Comparison of ENCODE assay signal across 8 cellular contexts in genomic region chr19:34712606-34713261, GRCh38. TPM values are rescaled to one million over a fixed set of nuclear protein-coding genes. Genes with fewer than 3 reads are reported as not detected.
DNase-seq lines count a peak whose midpoint lies in the region; ATAC-seq and TF ChIP-seq lines count a peak whose summit lies in the region.

No MANE protein-coding gene starts in this region.

- 0 out of 3 replicates have a peak, but pooled peaks cover 0 to 5% of the 10 kb centered on the region in 2 experiments for H3K36me3 ChIP-seq in HEK293 (ENCODE audit: control insufficient read depth in 2 of 2, insufficient read depth in 1 of 2, low read length in 2 of 2)
- no peaks in the 10 kb centered on the region for H3K36me3 ChIP-seq in stomach

- POLR2A ChIA-PET in HEK293 (lab: Yijun Ruan, JAX), result interaction anchor here (1.3 kb wide), 1 partner anchor 35 kb away, joined by 4 read pairs; the partner anchor contains the start of gene ZNF302
- POLR2A ChIA-PET in activated CD4-positive, alpha-beta T cell treated with anti-CD3 and anti-CD28 coated beads for 36 hours (lab: Charles Lee), result interaction anchor here (0.6 to 0.7 kb wide), 3 partner anchors 112 to 1234 kb away, joined by 3 to 5 read pairs (median 3); no protein-coding TSS in a partner anchor

- peak; percentile 78 for TF ChIP-seq CTCF in CD14-positive monocyte (IDR thresholded peaks at IDR 0.05)
- TF ChIP-seq CTCF in HEK293 (tag by site-specific recombination; IDR thresholded peaks at IDR 0.05), result peak; percentile 91
- peak; percentile 99 for TF ChIP-seq CTCF in endothelial cell (IDR thresholded peaks at IDR 0.05; ENCODE audit: unreplicated experiment)
- peak in 5 of 7 experiments; percentile 56 to 90 (median 80) for TF ChIP-seq CTCF in stomach (IDR thresholded peaks at IDR 0.05)

- intact Hi-C loops in CD14-positive monocyte (cut with micrococcal nuclease), result loop anchor here (1.0 to 5.0 kb wide), 3 partner anchors 73 to 210 kb away; no protein-coding TSS in a partner anchor
- intact Hi-C loops in activated CD4-positive, alpha-beta T cell treated with anti-CD3 and anti-CD28 coated beads for 36 hours (cut with DNase I, micrococcal nuclease), result loop anchor here (1.0 to 5.0 kb wide), 6 partner anchors 73 to 934 kb away; partner anchors contain the start of gene PDCD2L (in 1 of the 2)
- intact Hi-C loops in stomach (cut with DNase I; ENCODE audit: low total_unique reads), result loop anchor here (2.0 kb wide), 1 partner anchor 74 kb away; no protein-coding TSS in a partner anchor

- 20 to 24% (median 23%) methylated on average over 9 of the region's 9 CpGs for WGBS in stomach, 5 donors

- H3K9me3 ChIP-seq in HEK293 (ENCODE audit: control insufficient read depth, insufficient read depth, low read depth, low read length) (peaks cover 37% of the 10 kb centered on the region), stomach (peaks cover 0 to 19% (median 11%) of the 10 kb centered on the region in 4 donors)

- no peak for TF ChIP-seq POLR2A in stomach (IDR thresholded peaks at IDR 0.05)

- no peak overlapping the region for H3K4me3 Mint-ChIP-seq in CD14-positive monocyte
- no peak overlapping the region for H3K4me3 Mint-ChIP-seq in activated CD4-positive, alpha-beta T cell treated with anti-CD3 and anti-CD28 coated beads for 36 hours
- no peak overlapping the region for H3K4me3 Mint-ChIP-seq in endothelial cell (ENCODE audit: unreplicated experiment)

- H3K27ac ChIP-seq in HEK293 (ENCODE audit: extremely low read depth, low read depth, low read length) (no peak overlapping the region), stomach (no peak overlapping the region)

- peaks cover 0 to 11% (median 3%) of the 10 kb centered on the region in 3 donors for H3K27me3 Mint-ChIP-seq in CD14-positive monocyte (ENCODE audit: low read depth in 3 of 3)
- H3K27me3 Mint-ChIP-seq in activated CD4-positive, alpha-beta T cell treated with anti-CD3 and anti-CD28 coated beads for 36 hours, result peaks cover 24% of the 10 kb centered on the region
- peaks cover 2% of the 10 kb centered on the region for H3K27me3 Mint-ChIP-seq in endothelial cell (ENCODE audit: unreplicated experiment)

- DNase-seq in CD14-positive monocyte (ENCODE audit: low spot score) (no peak), NCI-H460 (ENCODE audit: extremely low read depth, low read depth) (peak; percentile 66), endothelial cell (ENCODE audit: low spot score) (peak; percentile 59), middle frontal gyrus (ENCODE audit: extremely low spot score, low spot score) (peak; percentile 40), stomach (peak; percentile 52)
- DNase-seq in activated CD4-positive, alpha-beta T cell treated with anti-CD3 and anti-CD28 coated beads for 36 hours, result peak; percentile 64

- no peak overlapping the region for H3K4me3 ChIP-seq in HEK293 (ENCODE audit: low read depth, low read length)
- H3K4me3 ChIP-seq in stomach, result no peak overlapping the region

- H3K9me3 Mint-ChIP-seq in CD14-positive monocyte (peaks cover 24 to 49% (median 32%) of the 10 kb centered on the region in 7 donors), endothelial cell (ENCODE audit: unreplicated experiment) (peaks cover 8% of the 10 kb centered on the region)
- peaks cover 19% of the 10 kb centered on the region for H3K9me3 Mint-ChIP-seq in activated CD4-positive, alpha-beta T cell treated with anti-CD3 and anti-CD28 coated beads for 36 hours (ENCODE audit: low read depth)

- no peaks in the 10 kb centered on the region for H3K4me1 ChIP-seq in HEK293 (ENCODE audit: control insufficient read depth, insufficient read depth, low read length)
- H3K4me1 ChIP-seq in stomach, result no peaks in the 10 kb centered on the region

- H3K4me1 Mint-ChIP-seq in CD14-positive monocyte, result no peaks in the 10 kb centered on the region
- H3K4me1 Mint-ChIP-seq in activated CD4-positive, alpha-beta T cell treated with anti-CD3 and anti-CD28 coated beads for 36 hours, result no peaks in the 10 kb centered on the region
- H3K4me1 Mint-ChIP-seq in endothelial cell (ENCODE audit: unreplicated experiment), result no peaks in the 10 kb centered on the region

- no peaks in the 10 kb centered on the region for H3K36me3 Mint-ChIP-seq in CD14-positive monocyte
- H3K36me3 Mint-ChIP-seq in activated CD4-positive, alpha-beta T cell treated with anti-CD3 and anti-CD28 coated beads for 36 hours (ENCODE audit: low read depth), result peaks cover 8% of the 10 kb centered on the region
- H3K36me3 Mint-ChIP-seq in endothelial cell (ENCODE audit: low read depth, unreplicated experiment), result peaks cover 6% of the 10 kb centered on the region

- no peak for TF ChIP-seq EP300 in stomach (IDR thresholded peaks at IDR 0.05)

- H3K27ac Mint-ChIP-seq in CD14-positive monocyte (no peak overlapping the region), endothelial cell (ENCODE audit: unreplicated experiment) (no peak overlapping the region)
- H3K27ac Mint-ChIP-seq in activated CD4-positive, alpha-beta T cell treated with anti-CD3 and anti-CD28 coated beads for 36 hours, result no peak overlapping the region

- peaks cover 0 to 7% (median 0%) of the 10 kb centered on the region in 3 donors for H3K27me3 ChIP-seq in stomach

- CTCF ChIA-PET in HEK293 (lab: Yijun Ruan, JAX), result interaction anchor here (0.5 to 6.9 kb wide), 60 partner anchors 9 to 1297 kb away, joined by 3 to 163 read pairs (median 4); partner anchors contain the start of genes ZNF181, ZNF30 and ZNF302
- CTCF ChIA-PET in activated CD4-positive, alpha-beta T cell treated with anti-CD3 and anti-CD28 coated beads for 36 hours (lab: Charles Lee), result interaction anchor here (0.8 to 6.5 kb wide), 9 partner anchors 13 to 210 kb away, joined by 3 to 88 read pairs (median 4); no protein-coding TSS in a partner anchor

- peak; percentile 70 for ATAC-seq in activated CD4-positive, alpha-beta T cell treated with anti-CD3 and anti-CD28 coated beads for 36 hours
- no peak for ATAC-seq in HG02981 (IDR thresholded peaks at IDR 0.05; ENCODE audit: unreplicated experiment)

TF ChIP-seq in HEK293, 187 proteins besides CTCF, POLR2A, EP300 and RAD21 (continues in another document):
- TF ChIP-seq ZSCAN16 (tag by site-specific recombination; IDR thresholded peaks at IDR 0.05), result 0 out of 2 replicates have a peak, but pooled peaks have one; percentile 77
- 0 out of 2 replicates have a peak, but pooled peaks have one; percentile 3 for TF ChIP-seq GLI2 (tag by site-specific recombination; IDR thresholded peaks at IDR 0.05; ENCODE audit: borderline replicate concordance, low read depth)
- TF ChIP-seq KLF7 (tag by site-specific recombination; IDR thresholded peaks at IDR 0.05; ENCODE audit: borderline replicate concordance), result no peak
- TF ChIP-seq ZNF140 (tag by site-specific recombination; IDR thresholded peaks at IDR 0.05), result no peak
- TF ChIP-seq, protein P1, sequence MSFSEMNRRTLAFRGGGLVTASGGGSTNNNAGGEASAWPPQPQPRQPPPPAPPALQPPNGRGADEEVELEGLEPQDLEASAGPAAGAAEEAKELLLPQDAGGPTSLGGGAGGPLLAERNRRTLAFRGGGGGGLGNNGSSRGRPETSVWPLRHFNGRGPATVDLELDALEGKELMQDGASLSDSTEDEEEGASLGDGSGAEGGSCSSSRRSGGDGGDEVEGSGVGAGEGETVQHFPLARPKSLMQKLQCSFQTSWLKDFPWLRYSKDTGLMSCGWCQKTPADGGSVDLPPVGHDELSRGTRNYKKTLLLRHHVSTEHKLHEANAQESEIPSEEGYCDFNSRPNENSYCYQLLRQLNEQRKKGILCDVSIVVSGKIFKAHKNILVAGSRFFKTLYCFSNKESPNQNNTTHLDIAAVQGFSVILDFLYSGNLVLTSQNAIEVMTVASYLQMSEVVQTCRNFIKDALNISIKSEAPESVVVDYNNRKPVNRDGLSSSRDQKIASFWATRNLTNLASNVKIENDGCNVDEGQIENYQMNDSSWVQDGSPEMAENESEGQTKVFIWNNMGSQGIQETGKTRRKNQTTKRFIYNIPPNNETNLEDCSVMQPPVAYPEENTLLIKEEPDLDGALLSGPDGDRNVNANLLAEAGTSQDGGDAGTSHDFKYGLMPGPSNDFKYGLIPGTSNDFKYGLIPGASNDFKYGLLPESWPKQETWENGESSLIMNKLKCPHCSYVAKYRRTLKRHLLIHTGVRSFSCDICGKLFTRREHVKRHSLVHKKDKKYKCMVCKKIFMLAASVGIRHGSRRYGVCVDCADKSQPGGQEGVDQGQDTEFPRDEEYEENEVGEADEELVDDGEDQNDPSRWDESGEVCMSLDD (tag by site-specific recombination; IDR thresholded peaks at IDR 0.05), result no peak
- no peak for TF ChIP-seq ZNF169 (tag by site-specific recombination; IDR thresholded peaks at IDR 0.05)
- TF ChIP-seq ZNF654 (tag by site-specific recombination; IDR thresholded peaks at IDR 0.05; ENCODE audit: low read depth), result peak; percentile 100

RNA-seq across cellular contexts. Expression of gene ZNF181, which starts 21.3 kb away (rescaled TPM):
- 1 to 10 TPM; 2.3 to 5.7 TPM for polyA plus RNA-seq in CD14-positive monocyte
- 12.6 and 14.7 TPM in 2 replicates for total RNA-seq in NCI-H460 (2014; rRNA removed; shearing (Covaris generic))
- 8.8 and 9.5 TPM in 2 replicates for polyA plus RNA-seq in NCI-H460 (2014; cell fraction: nucleus; rRNA removed)
- 1 to 10 TPM; 4.5 TPM for total RNA-seq in activated CD4-positive, alpha-beta T cell treated with anti-CD3 and anti-CD28 coated beads for 36 hours
- total RNA-seq in endothelial cell (ENCODE audit: unreplicated experiment), result 12.9 TPM
- total RNA-seq in stomach, result 10 to 100 TPM in 3 of 5 donors, 1 to 10 TPM in 2; 2.3 to 43.2 (median 13.2) TPM
- polyA plus RNA-seq in stomach, result 10 to 100 TPM in 1 of 3 donors, 1 to 10 TPM in 2; 5.7 to 17.7 (median 5.9) TPM

RNA-seq across cellular contexts. Expression of gene ZNF302, which starts 35.3 kb away (rescaled TPM):
- polyA plus RNA-seq in CD14-positive monocyte (1 to 10 TPM; 3.2 to 4.4 TPM), stomach (10 to 100 TPM; 10.1 to 18.2 (median 15.0) TPM)
- total RNA-seq in NCI-H460 (2014; rRNA removed; shearing (Covaris generic)), result 15.5 and 15.7 TPM in 2 replicates
- polyA plus RNA-seq in NCI-H460 (2014; cell fraction: nucleus; rRNA removed), result 23.5 and 25.3 TPM in 2 replicates
- total RNA-seq in activated CD4-positive, alpha-beta T cell treated with anti-CD3 and anti-CD28 coated beads for 36 hours, result 10 to 100 TPM; 17.1 to 17.6 TPM
- total RNA-seq in endothelial cell (ENCODE audit: unreplicated experiment) (32.4 TPM), stomach (10 to 100 TPM; 13.8 to 92.4 (median 21.7) TPM)

RNA-seq across cellular contexts. Expression of gene SCGB2B2, which starts 35.8 kb away (rescaled TPM):
- polyA plus RNA-seq in CD14-positive monocyte, result not detected
- total RNA-seq in NCI-H460 (2014; rRNA removed; shearing (Covaris generic)), result 0.05 TPM in 1 of 2 replicates, not detected in the other
- not detected in 2 replicates for polyA plus RNA-seq in NCI-H460 (2014; cell fraction: nucleus; rRNA removed)
- under 1 TPM; 0.37 to 0.41 TPM for total RNA-seq in activated CD4-positive, alpha-beta T cell treated with anti-CD3 and anti-CD28 coated beads for 36 hours
- 0.74 TPM for total RNA-seq in endothelial cell (ENCODE audit: unreplicated experiment)
- total RNA-seq in stomach, result 1 to 10 TPM in 1 of 5 donors, under 1 TPM in 1, not detected in 3; 0.37 to 1.8 TPM
- under 1 TPM in 1 of 3 donors, not detected in 2; 0.12 TPM for polyA plus RNA-seq in stomach
